In genomic region chr19:12954150-12954962, GRCh38 we compare ENCODE assay signal across 11 cellular contexts. TPM values are rescaled to one million over a fixed set of nuclear protein-coding genes. Genes with fewer than 3 reads are reported as not detected.
DNase-seq lines count a peak whose midpoint lies in the region; TF ChIP-seq lines count a peak whose summit lies in the region.
"Had no signal": no experiment of that assay in that cellular context is flagged by ENCODE, and none has a peak within 500 bp of the region (broad histone marks: within the 10 kb centered on the region; RNA-seq: fewer than 3 reads in every experiment).

No MANE protein-coding gene starts in this region.

- H3K27ac ChIP-seq in dorsolateral prefrontal cortex, result peak overlapping the region in 50 of 59 donors; percentile 10 to 98 (median 82)
- peak overlapping the region in 3 of 4 donors; percentile 10 to 67 (median 38) for H3K27ac ChIP-seq in sigmoid colon

- H3K9me3 ChIP-seq in sigmoid colon, result no peaks in the 10 kb centered on the region

- H3K27me3 ChIP-seq in dorsolateral prefrontal cortex, result no peaks in the 10 kb centered on the region
- H3K27me3 ChIP-seq in sigmoid colon, result no peaks in the 10 kb centered on the region

- H3K4me1 ChIP-seq in sigmoid colon, result peaks cover 0 to 43% (median 29%) of the 10 kb centered on the region in 4 donors

- no peak for TF ChIP-seq POLR2A in sigmoid colon (IDR thresholded peaks at IDR 0.05)

- 59 to 75% methylated on average over 11 of the region's 11 CpGs for WGBS in sigmoid colon, 2 donors

- H3K4me3 ChIP-seq in dorsolateral prefrontal cortex, result peak overlapping the region in 1 of 59 donors; percentile 17
- no peak overlapping the region for H3K4me3 ChIP-seq in sigmoid colon

- intact Hi-C loops in dorsolateral prefrontal cortex (cut with DNase I) (loop anchor here in 1 of 2 donors (5.0 kb wide), 1 partner anchor 72 kb away; the partner anchor contains the start of gene DNASE2), sigmoid colon (cut with DNase I) (no loop called here)

- TF ChIP-seq CTCF in dorsolateral prefrontal cortex (IDR thresholded peaks at IDR 0.05 in 54 of 56, conservative IDR thresholded peaks at IDR 0.05 in 2 of 56; ENCODE audit: low read depth in 1 of 56, partially characterized antibody in 56 of 56) (no peak), sigmoid colon (IDR thresholded peaks at IDR 0.05) (no peak)

- DNase-seq in DMS79 treated with DMSO at 0.1 percent for 48 hours (lab: John Stamatoyannopoulos, UW), result peak; percentile 21
- no peak for DNase-seq in DMS79 (lab: John Stamatoyannopoulos, UW)
- DNase-seq in NCI-H69 (lab: John Stamatoyannopoulos, UW), result peak; percentile 79
- no peak for DNase-seq in dorsolateral prefrontal cortex
- no peak for DNase-seq in sigmoid colon
- no peak for DNase-seq in middle frontal gyrus (ENCODE audit: extremely low spot score, low spot score)
- DNase-seq in NOMO-1 (lab: John Stamatoyannopoulos, UW; ENCODE audit: unreplicated experiment in 2 of 2), result no peak
- DNase-seq in GOT3 (lab: John Stamatoyannopoulos, UW), result no peak
- DNase-seq: NCI-H187, occipital lobe had no signal

- TF ChIP-seq EP300 in sigmoid colon (IDR thresholded peaks at IDR 0.05), result no peak

- peaks cover 22 to 54% (median 39%) of the 10 kb centered on the region in 4 donors for H3K36me3 ChIP-seq in sigmoid colon

RNA-seq across cellular contexts. Expression of gene GADD45GIP1, which starts 2.7 kb away (rescaled TPM):
- 10 to 100 TPM; 11.9 to 33.8 (median 19.3) TPM for total RNA-seq in dorsolateral prefrontal cortex
- total RNA-seq in sigmoid colon, result 10 to 100 TPM; 36.0 to 65.8 (median 53.5) TPM
- polyA plus RNA-seq in sigmoid colon, result 10 to 100 TPM; 23.6 to 32.1 (median 28.2) TPM

RNA-seq across cellular contexts. Expression of gene RAD23A, which starts 8.7 kb away (rescaled TPM):
- 100 to 1,000 TPM in 46 of 120 experiments, 10 to 100 TPM in 74; 61.4 to 130 (median 95.7) TPM for total RNA-seq in dorsolateral prefrontal cortex
- 100 to 1,000 TPM in 3 of 4 donors, 10 to 100 TPM in 1; 98.8 to 133 (median 117) TPM for total RNA-seq in sigmoid colon
- polyA plus RNA-seq in sigmoid colon, result 10 to 100 TPM; 58.7 to 99.3 (median 70.9) TPM

RNA-seq across cellular contexts. Expression of gene DAND5, which starts 15.0 kb away (rescaled TPM):
- total RNA-seq in dorsolateral prefrontal cortex, result 1 to 10 TPM in 1 of 120 experiments, under 1 TPM in 49, not detected in 70; 0.14 to 1.1 (median 0.35) TPM
- 1 to 10 TPM; 1.2 to 2.0 (median 1.7) TPM for total RNA-seq in sigmoid colon
- polyA plus RNA-seq in sigmoid colon, result under 1 TPM in 1 of 3 donors, not detected in 2; 0.13 TPM
- total RNA-seq: occipital lobe, subcutaneous adipose tissue had no signal

RNA-seq across cellular contexts. Expression of gene CALR, which starts 15.9 kb away (rescaled TPM):
- total RNA-seq in dorsolateral prefrontal cortex (100 to 1,000 TPM; 148 to 544 (median 264) TPM), sigmoid colon (100 to 1,000 TPM; 147 to 260 (median 208) TPM)
- polyA plus RNA-seq in sigmoid colon, result 100 to 1,000 TPM in 2 of 3 donors, 10 to 100 TPM in 1; 70.3 to 717 (median 168) TPM

RNA-seq across cellular contexts. Expression of gene FARSA, which starts 20.8 kb away (rescaled TPM):
- 100 to 1,000 TPM in 8 of 120 experiments, 10 to 100 TPM in 112; 51.3 to 110 (median 81.3) TPM for total RNA-seq in dorsolateral prefrontal cortex
- total RNA-seq in sigmoid colon, result 10 to 100 TPM; 21.4 to 33.3 (median 31.7) TPM
- 10 to 100 TPM; 27.0 to 86.8 (median 29.1) TPM for polyA plus RNA-seq in sigmoid colon

Comparison
In these comparisons a context has a peak if more than half of its experiments do, and no peak if none do; other contexts are left out.
1. DNase-seq: peak in DMS79 treated with DMSO at 0.1 percent for 48 hours (single experiment) and NCI-H69 (single experiment); none in DMS79 (single experiment), dorsolateral prefrontal cortex (0 of 10), sigmoid colon (single experiment), middle frontal gyrus (single experiment), NOMO-1 (0 of 2) and GOT3 (single experiment).